Comparison of ENCODE assay signal across 8 cellular contexts in genomic region chr7:101251871-101252659, GRCh38. TPM values are rescaled to one million over a fixed set of nuclear protein-coding genes. Genes with fewer than 3 reads are reported as not detected.
A peak's percentile ranks its signal among the peaks of the same experiment; 100 is the strongest.
DNase-seq lines count a peak whose midpoint lies in the region; ATAC-seq, FAIRE-seq and TF ChIP-seq lines count a peak whose summit lies in the region.

No MANE protein-coding gene starts in this region.

- H3K9me3 ChIP-seq in BE2C (no peaks in the 10 kb centered on the region), kidney (ENCODE audit: control insufficient read depth in 1 of 2, low read length in 2 of 2) (no peaks in the 10 kb centered on the region)

- H3K36me3 Mint-ChIP-seq in activated CD4-positive, alpha-beta T cell treated with anti-CD3 and anti-CD28 coated beads for 36 hours (ENCODE audit: low read depth), result peaks cover 14% of the 10 kb centered on the region

- H3K4me1 Mint-ChIP-seq in activated CD4-positive, alpha-beta T cell treated with anti-CD3 and anti-CD28 coated beads for 36 hours, result peaks cover 26% of the 10 kb centered on the region

- TF ChIP-seq CTCF in BE2C (IDR thresholded peaks at IDR 0.05; ENCODE audit: low read depth, low read length) (no peak), choroid plexus epithelial cell (conservative IDR thresholded peaks at IDR 0.05; ENCODE audit: low read depth, low read length) (no peak), kidney (IDR thresholded peaks at IDR 0.05; ENCODE audit: borderline replicate concordance, extremely low read depth, insufficient read depth) (no peak)

- peak overlapping the region; percentile 96 for H3K27ac Mint-ChIP-seq in activated CD4-positive, alpha-beta T cell treated with anti-CD3 and anti-CD28 coated beads for 36 hours

- peak overlapping the region; percentile 91 to 97 for H3K9ac ChIP-seq in kidney (ENCODE audit: low read length in 2 of 2)

- H3K4me1 ChIP-seq in BE2C, result peaks cover 4% of the 10 kb centered on the region; the same call in 1 of the 2 replicates
- peaks cover 4 to 5% of the 10 kb centered on the region in 2 donors for H3K4me1 ChIP-seq in kidney (ENCODE audit: control insufficient read depth in 1 of 2, insufficient read depth in 1 of 2, low read depth in 1 of 2, low read length in 2 of 2)

- CTCF ChIA-PET in activated CD4-positive, alpha-beta T cell treated with anti-CD3 and anti-CD28 coated beads for 36 hours (lab: Charles Lee), result interaction anchor here (0.6 to 5.2 kb wide), 5 partner anchors 8 to 108 kb away, joined by 3 to 44 read pairs (median 10); partner anchors contain the start of genes FIS1, PLOD3 and ZNHIT1

- H3K4me3 Mint-ChIP-seq in activated CD4-positive, alpha-beta T cell treated with anti-CD3 and anti-CD28 coated beads for 36 hours, result peak overlapping the region; percentile 96

- H3K36me3 ChIP-seq in BE2C (no peaks in the 10 kb centered on the region), kidney (ENCODE audit: control insufficient read depth in 1 of 2, insufficient read depth in 2 of 2, low read length in 2 of 2) (no peaks in the 10 kb centered on the region)

- DNase-seq in BE2C (peak; percentile 100), GM19239 (ENCODE audit: insufficient read length, low spot score) (peak; percentile 92), NCI-H510A treated with DMSO at 0.1 percent for 48 hours (lab: John Stamatoyannopoulos, UW) (peak; percentile 53), choroid plexus epithelial cell (ENCODE audit: low read depth) (peak; percentile 99), kidney (peak; percentile 99)
- peak; percentile 99 for DNase-seq in activated CD4-positive, alpha-beta T cell treated with anti-CD3 and anti-CD28 coated beads for 36 hours
- DNase-seq in stimulated activated CD4-positive, alpha-beta T cell treated with anti-CD3 and anti-CD28 coated beads, Interleukin-15, amount 100 ng/mL, for 1 hour (ENCODE audit: low read depth in 1 of 2, low spot score in 1 of 2), result peak; percentile 96 to 99

- peaks cover 3% of the 10 kb centered on the region; the same call in 1 of the 2 replicates for H3K27me3 ChIP-seq in BE2C

- peak; percentile 94 for FAIRE-seq in GM19239 (lab: Jason Lieb, UNC)
- peak; percentile 73 for FAIRE-seq in kidney (lab: Jason Lieb, UNC)

- H3K4me3 ChIP-seq in BE2C (ENCODE audit: low read depth, low read length) (peak overlapping the region; percentile 96), choroid plexus epithelial cell (ENCODE audit: low read depth, low read length) (peak overlapping the region; percentile 75), kidney (ENCODE audit: low read length in 2 of 2) (peak overlapping the region; percentile 97 to 99)

- peaks cover 5% of the 10 kb centered on the region for H3K27me3 Mint-ChIP-seq in activated CD4-positive, alpha-beta T cell treated with anti-CD3 and anti-CD28 coated beads for 36 hours

- POLR2A ChIA-PET in activated CD4-positive, alpha-beta T cell treated with anti-CD3 and anti-CD28 coated beads for 36 hours (lab: Charles Lee), result interaction anchor here (0.9 to 1.0 kb wide), 2 partner anchors 8 to 34 kb away, joined by 3 read pairs; partner anchors contain the start of genes PLOD3 and ZNHIT1

- H3K9me3 Mint-ChIP-seq in activated CD4-positive, alpha-beta T cell treated with anti-CD3 and anti-CD28 coated beads for 36 hours (ENCODE audit: low read depth), result no peaks in the 10 kb centered on the region

- peak overlapping the region; percentile 55 to 60 for H3K27ac ChIP-seq in kidney (ENCODE audit: low read depth in 2 of 2, low read length in 2 of 2)

- intact Hi-C loops in activated CD4-positive, alpha-beta T cell treated with anti-CD3 and anti-CD28 coated beads for 36 hours (cut with DNase I, micrococcal nuclease), result loop anchor here (1.0 to 2.0 kb wide), 8 partner anchors 8 to 666 kb away; partner anchors contain the start of genes TRIM56 (in 2 of the 2), ZNHIT1 (in 2 of the 2), AP1S1 (in 1 of the 2) and FBXO24 (in 1 of the 2)
- intact Hi-C loops in kidney (cut with DNase I), result no loop called here

- ATAC-seq in HG03442 (IDR thresholded peaks at IDR 0.05; ENCODE audit: unreplicated experiment), result peak; percentile 95
- ATAC-seq in activated CD4-positive, alpha-beta T cell treated with anti-CD3 and anti-CD28 coated beads for 36 hours, result peak; percentile 100

RNA-seq across cellular contexts. Expression of gene FIS1, which starts 7.2 kb away (rescaled TPM):
- polyA plus RNA-seq in BE2C (2012; ENCODE audit: insufficient read depth, insufficient read length, low read depth), result 371 TPM
- 10 to 100 TPM; 70.5 to 92.6 TPM for total RNA-seq in activated CD4-positive, alpha-beta T cell treated with anti-CD3 and anti-CD28 coated beads for 36 hours
- 180 TPM for total RNA-seq in kidney
- polyA plus RNA-seq in kidney (ENCODE audit: insufficient read depth, low read depth, low replicate concordance), result 472 TPM

RNA-seq across cellular contexts. Expression of gene CLDN15, which starts 14.5 kb away (rescaled TPM):
- polyA plus RNA-seq in BE2C (2012; ENCODE audit: insufficient read depth, insufficient read length, low read depth), result 48.0 TPM
- total RNA-seq in activated CD4-positive, alpha-beta T cell treated with anti-CD3 and anti-CD28 coated beads for 36 hours, result 10 to 100 TPM; 16.4 to 17.2 TPM
- 11.9 TPM for total RNA-seq in kidney
- 13.3 TPM for polyA plus RNA-seq in kidney (ENCODE audit: insufficient read depth, low read depth, low replicate concordance)

RNA-seq across cellular contexts. Expression of gene ZNHIT1, which starts 34.1 kb away (rescaled TPM):
- 135 TPM for polyA plus RNA-seq in BE2C (2012; ENCODE audit: insufficient read depth, insufficient read length, low read depth)
- total RNA-seq in activated CD4-positive, alpha-beta T cell treated with anti-CD3 and anti-CD28 coated beads for 36 hours, result 10 to 100 TPM; 44.2 TPM
- total RNA-seq in kidney, result 74.9 TPM
- polyA plus RNA-seq in kidney (ENCODE audit: insufficient read depth, low read depth, low replicate concordance), result 208 TPM

RNA-seq across cellular contexts. Expression of gene PLOD3, which starts 34.7 kb away (rescaled TPM):
- polyA plus RNA-seq in BE2C (2012; ENCODE audit: insufficient read depth, insufficient read length, low read depth), result 143 TPM
- total RNA-seq in activated CD4-positive, alpha-beta T cell treated with anti-CD3 and anti-CD28 coated beads for 36 hours, result 10 to 100 TPM; 30.7 to 35.9 TPM
- 78.8 TPM for total RNA-seq in kidney
- 53.5 TPM for polyA plus RNA-seq in kidney (ENCODE audit: insufficient read depth, low read depth, low replicate concordance)

RNA-seq across cellular contexts. Expression of gene MOGAT3, which starts 51.2 kb away (rescaled TPM):
- polyA plus RNA-seq in BE2C (2012; ENCODE audit: insufficient read depth, insufficient read length, low read depth), result not detected
- not detected for total RNA-seq in activated CD4-positive, alpha-beta T cell treated with anti-CD3 and anti-CD28 coated beads for 36 hours
- total RNA-seq in kidney, result 0.25 TPM
- polyA plus RNA-seq in kidney (ENCODE audit: insufficient read depth, low read depth, low replicate concordance), result 0.37 TPM

Comparison
In these comparisons a context has a peak if more than half of its experiments do, and no peak if none do; other contexts are left out.
1. Peak in every context shown above with its lines: DNase-seq, ATAC-seq, H3K4me3 ChIP-seq and H3K27ac ChIP-seq.